8 cellular contexts compared by ENCODE assay signal in the genomic region with DNA sequence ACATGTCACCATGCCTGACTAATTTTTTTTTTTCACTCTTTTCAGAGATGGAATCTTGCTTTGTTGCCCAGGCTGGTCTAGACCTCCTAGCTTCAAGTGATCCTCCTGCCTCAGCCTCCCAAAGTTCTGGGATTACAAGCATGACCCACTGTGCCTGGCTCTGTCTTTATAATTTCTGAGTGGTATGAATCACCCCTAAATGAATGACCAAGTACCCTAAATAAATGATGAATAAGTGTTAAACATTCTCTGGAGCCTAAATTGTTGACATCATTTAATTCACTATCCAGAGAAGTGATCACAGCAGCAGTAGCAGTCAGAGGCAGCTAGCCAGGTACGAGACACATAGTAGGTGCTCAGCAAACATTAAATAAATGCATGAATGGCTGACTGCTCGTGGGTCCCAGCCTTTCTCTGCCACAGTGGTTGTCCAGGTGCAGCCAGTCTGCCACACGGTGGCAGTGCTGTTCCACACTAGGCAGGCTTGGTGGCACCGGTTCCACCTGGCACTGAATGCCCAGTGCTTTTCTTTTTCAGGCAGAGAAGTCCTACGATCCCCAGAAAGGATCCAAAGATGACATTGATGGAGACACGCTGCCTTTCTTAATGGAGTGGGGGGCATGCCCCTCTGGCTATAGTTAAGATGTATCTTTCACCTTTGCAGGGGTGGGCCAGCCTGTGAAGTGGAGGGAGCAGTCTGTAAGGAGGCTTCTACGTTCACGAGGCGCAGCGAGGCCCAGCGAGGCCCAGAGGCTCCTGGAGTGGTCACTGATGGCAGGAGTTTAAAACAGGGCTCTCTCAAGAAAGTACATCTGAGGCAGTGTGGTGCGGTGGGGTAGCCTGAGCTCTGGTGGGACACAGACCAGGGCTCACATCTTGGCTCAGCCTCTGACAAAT. TPM values are rescaled to one million over a fixed set of nuclear protein-coding genes. Genes with fewer than 3 reads are reported as not detected.
A peak's percentile ranks its signal among the peaks of the same experiment; 100 is the strongest.
DNase-seq lines count a peak whose midpoint lies in the region; ATAC-seq and TF ChIP-seq lines count a peak whose summit lies in the region.

No MANE protein-coding gene starts in this region.

- no peaks in the 10 kb centered on the region for H3K9me3 ChIP-seq in mucosa of descending colon

- peaks cover 6% of the 10 kb centered on the region for H3K27me3 Mint-ChIP-seq in activated CD8-positive, alpha-beta T cell treated with anti-CD3 and anti-CD28 coated beads, Interleukin-2, amount 10 ng/mL, durations not matched to agents 7 days and 5 days (ENCODE audit: low read depth)
- H3K27me3 Mint-ChIP-seq in effector memory CD8-positive, alpha-beta T cell, result peaks cover 11 to 18% of the 10 kb centered on the region in 2 donors

- POLR2A ChIA-PET in activated CD8-positive, alpha-beta T cell treated with anti-CD3 and anti-CD28 coated beads, Interleukin-2, amount 10 ng/mL, durations not matched to agents 7 days and 5 days (lab: Charles Lee), result no interaction called here

- H3K27ac Mint-ChIP-seq in activated CD8-positive, alpha-beta T cell treated with anti-CD3 and anti-CD28 coated beads, Interleukin-2, amount 10 ng/mL, durations not matched to agents 7 days and 5 days, result no peak overlapping the region
- H3K27ac Mint-ChIP-seq in effector memory CD8-positive, alpha-beta T cell, result no peak overlapping the region

- H3K4me1 Mint-ChIP-seq in activated CD8-positive, alpha-beta T cell treated with anti-CD3 and anti-CD28 coated beads, Interleukin-2, amount 10 ng/mL, durations not matched to agents 7 days and 5 days (ENCODE audit: low read depth), result no peaks in the 10 kb centered on the region
- H3K4me1 Mint-ChIP-seq in effector memory CD8-positive, alpha-beta T cell (ENCODE audit: low read depth in 2 of 2), result peaks cover 0 to 2% of the 10 kb centered on the region in 2 donors

- ATAC-seq in HG03064 (IDR thresholded peaks at IDR 0.05; ENCODE audit: low read depth, unreplicated experiment) (peak; percentile 71), mucosa of descending colon (peak; percentile 95)
- peak; percentile 91 for ATAC-seq in activated CD8-positive, alpha-beta T cell treated with anti-CD3 and anti-CD28 coated beads, Interleukin-2, amount 10 ng/mL, durations not matched to agents 7 days and 5 days
- ATAC-seq in effector memory CD8-positive, alpha-beta T cell (replicated peaks), result peak; percentile 93

- no peaks in the 10 kb centered on the region for H3K4me1 ChIP-seq in mucosa of descending colon (ENCODE audit: low read depth)

- no peak overlapping the region for H3K4me3 ChIP-seq in mucosa of descending colon

- H3K4me3 Mint-ChIP-seq in activated CD8-positive, alpha-beta T cell treated with anti-CD3 and anti-CD28 coated beads, Interleukin-2, amount 10 ng/mL, durations not matched to agents 7 days and 5 days, result no peak overlapping the region
- H3K4me3 Mint-ChIP-seq in effector memory CD8-positive, alpha-beta T cell, result no peak overlapping the region

- H3K36me3 Mint-ChIP-seq in activated CD8-positive, alpha-beta T cell treated with anti-CD3 and anti-CD28 coated beads, Interleukin-2, amount 10 ng/mL, durations not matched to agents 7 days and 5 days (ENCODE audit: low read depth), result no peaks in the 10 kb centered on the region
- H3K36me3 Mint-ChIP-seq in effector memory CD8-positive, alpha-beta T cell (ENCODE audit: insufficient read depth), result no peaks in the 10 kb centered on the region

- H3K36me3 ChIP-seq in mucosa of descending colon (ENCODE audit: low read depth), result no peaks in the 10 kb centered on the region

- H3K9me3 Mint-ChIP-seq in activated CD8-positive, alpha-beta T cell treated with anti-CD3 and anti-CD28 coated beads, Interleukin-2, amount 10 ng/mL, durations not matched to agents 7 days and 5 days (ENCODE audit: insufficient read depth), result no peaks in the 10 kb centered on the region
- no peaks in the 10 kb centered on the region for H3K9me3 Mint-ChIP-seq in effector memory CD8-positive, alpha-beta T cell

- peak; percentile 87 for TF ChIP-seq CTCF in mucosa of descending colon (IDR thresholded peaks at IDR 0.05)

- intact Hi-C loops in mucosa of descending colon (cut with DNase I, micrococcal nuclease), result loop anchor here (2.0 to 10.0 kb wide), 4 partner anchors 227 to 429 kb away; no protein-coding TSS in a partner anchor

- CTCF ChIA-PET in activated CD8-positive, alpha-beta T cell treated with anti-CD3 and anti-CD28 coated beads, Interleukin-2, amount 10 ng/mL, durations not matched to agents 7 days and 5 days (lab: Charles Lee), result interaction anchor here (0.6 to 4.8 kb wide), 9 partner anchors 16 to 717 kb away, joined by 3 to 27 read pairs (median 3); no protein-coding TSS in a partner anchor

- DNase-seq in SHP77 (lab: John Stamatoyannopoulos, UW) (peak; percentile 58 to 61), SHP77 treated with DMSO at 0.1 percent for 48 hours (lab: John Stamatoyannopoulos, UW) (no peak), NCI-H526 (lab: John Stamatoyannopoulos, UW) (peak; percentile 83 to 96), mucosa of descending colon (peak; percentile 65 to 88 (median 86))
- DNase-seq in activated CD8-positive, alpha-beta T cell treated with anti-CD3 and anti-CD28 coated beads, Interleukin-2, amount 10 ng/mL, durations not matched to agents 7 days and 5 days, result peak; percentile 70
- peak; percentile 63 to 65 (median 63) for DNase-seq in effector memory CD8-positive, alpha-beta T cell
- DNase-seq in stimulated activated CD8-positive, alpha-beta memory T cell treated with anti-CD3 and anti-CD28 coated beads, Interleukin-4, amount 100 ng/mL, for 48 hours, result peak; percentile 81

RNA-seq across cellular contexts. Expression of a gene that starts 8.7 kb away (rescaled TPM):
- total RNA-seq in activated CD8-positive, alpha-beta T cell treated with anti-CD3 and anti-CD28 coated beads, Interleukin-2, amount 10 ng/mL, durations not matched to agents 7 days and 5 days, result 1 to 10 TPM; 4.5 to 5.2 TPM
- total RNA-seq in mucosa of descending colon, result 10 to 100 TPM; 13.5 to 20.7 (median 16.6) TPM
